ENCODE assay signal across 21 cellular contexts in the genomic region with DNA sequence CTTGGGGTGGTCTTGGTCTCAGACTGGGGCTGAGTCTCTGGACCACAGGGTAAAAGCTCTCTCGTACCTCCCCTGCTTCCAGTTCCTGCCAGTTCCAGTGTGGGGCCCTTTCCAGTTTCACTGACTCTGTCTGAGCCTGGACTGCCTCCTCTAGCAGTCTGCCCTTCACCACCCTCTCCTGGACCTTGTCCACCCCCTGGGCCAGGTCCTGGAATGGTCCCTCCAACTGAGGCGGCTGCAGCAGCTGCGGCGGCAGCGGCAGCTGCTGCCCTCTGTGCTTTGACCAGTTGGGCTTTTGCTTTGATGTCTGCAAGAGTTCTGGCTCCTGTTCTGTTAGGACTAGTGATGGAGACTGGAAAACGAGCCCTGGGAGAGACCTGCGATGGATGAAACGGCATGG.
DNase-seq lines count a peak whose midpoint lies in the region; ATAC-seq, FAIRE-seq and TF ChIP-seq lines count a peak whose summit lies in the region.
"Had no signal": no experiment of that assay in that cellular context is flagged by ENCODE, and none has a peak within 500 bp of the region (broad histone marks: within the 10 kb centered on the region; RNA-seq: fewer than 3 reads in every experiment).

No MANE protein-coding gene starts in this region.

- H3K27ac Mint-ChIP-seq in IgD-negative memory B cell, result peak overlapping the region; percentile 33 to 92 (median 91)
- no peak overlapping the region for H3K27ac Mint-ChIP-seq in natural killer cell treated with Interleukin-12 subunit alpha and Interleukin-12 subunit beta and Interleukin-15 and Interleukin-18, amount 100 ng/mL, for 72 hours
- H3K27ac Mint-ChIP-seq: activated naive CD4-positive, alpha-beta T cell treated with anti-CD3 and anti-CD28 coated beads for 36 hours had no signal

- H3K4me3 ChIP-seq in right atrium auricular region (no peak overlapping the region), HepG2 (replicated peaks in 1 of 3; ENCODE audit: insufficient read depth in 1 of 3, low read depth in 2 of 3, low read length in 3 of 3) (no peak overlapping the region), upper lobe of right lung (no peak overlapping the region), tibial nerve (no peak overlapping the region)
- H3K4me3 ChIP-seq: cardiac muscle cell, coronary artery, esophagus muscularis mucosa, prostate gland, thyroid gland had no signal

- H3K4me1 ChIP-seq in right atrium auricular region (no peaks in the 10 kb centered on the region), HepG2 (ENCODE audit: insufficient read depth, low read length) (no peaks in the 10 kb centered on the region), upper lobe of right lung (no peaks in the 10 kb centered on the region), tibial nerve (no peaks in the 10 kb centered on the region)
- H3K4me1 ChIP-seq: prostate gland, thyroid gland had no signal

- H3K27ac ChIP-seq in right atrium auricular region, result no peak overlapping the region
- no peak overlapping the region for H3K27ac ChIP-seq in HepG2 (ENCODE audit: extremely low read length, insufficient read depth, low read length)
- H3K27ac ChIP-seq in upper lobe of right lung, result no peak overlapping the region
- no peak overlapping the region for H3K27ac ChIP-seq in tibial nerve
- H3K27ac ChIP-seq: cardiac muscle cell, coronary artery, esophagus muscularis mucosa, prostate gland, thyroid gland had no signal

- TF ChIP-seq POLR2A in HepG2 (IDR thresholded peaks at IDR 0.05; ENCODE audit: insufficient read depth in 1 of 2, low read depth in 2 of 2, low read length in 2 of 2) (no peak), tibial nerve (IDR thresholded peaks at IDR 0.05) (no peak)

- H3K36me3 ChIP-seq in right atrium auricular region, result peaks cover 54% of the 10 kb centered on the region
- peaks cover 38 to 87% of the 10 kb centered on the region in 2 experiments for H3K36me3 ChIP-seq in HepG2 (replicated peaks in 1 of 2; ENCODE audit: control insufficient read depth in 1 of 2, insufficient read depth in 2 of 2, low read length in 2 of 2)
- peaks cover 65% of the 10 kb centered on the region for H3K36me3 ChIP-seq in upper lobe of right lung
- H3K36me3 ChIP-seq in tibial nerve, result peaks cover 0 to 57% (median 5%) of the 10 kb centered on the region in 3 donors

- H3K36me3 Mint-ChIP-seq in IgD-negative memory B cell, result peaks cover 1% of the 10 kb centered on the region
- H3K36me3 Mint-ChIP-seq in natural killer cell treated with Interleukin-12 subunit alpha and Interleukin-12 subunit beta and Interleukin-15 and Interleukin-18, amount 100 ng/mL, for 72 hours, result peaks cover 15% of the 10 kb centered on the region

- intact Hi-C loops in Right ventricle myocardium inferior (cut with DNase I), result no loop called here
- intact Hi-C loops in HepG2 (cut with micrococcal nuclease; ENCODE audit: unreplicated experiment), result no loop called here
- intact Hi-C loops in upper lobe of right lung (cut with DNase I), result no loop called here

- POLR2A ChIA-PET in HepG2 (lab: Yijun Ruan, JAX), result no interaction called here

- H2AFZ ChIP-seq in HepG2 (ENCODE audit: low read length), result no peak overlapping the region

- DNase-seq in Right ventricle myocardium inferior (ENCODE audit: missing footprints), result no peak
- no peak for DNase-seq in right atrium auricular region (ENCODE audit: low spot score)
- DNase-seq in HepG2 (ENCODE audit: low spot score), result no peak
- no peak for DNase-seq in upper lobe of right lung
- no peak for DNase-seq in tibial nerve (ENCODE audit: low spot score in 2 of 2)
- no peak for DNase-seq in natural killer cell treated with Interleukin-12 subunit alpha and Interleukin-12 subunit beta and Interleukin-15 and Interleukin-18, amount 100 ng/mL, for 72 hours (ENCODE audit: low spot score)
- DNase-seq: ACHN; activated naive CD4-positive, alpha-beta T cell treated with anti-CD3 and anti-CD28 coated beads for 36 hours; activated T-cell treated with anti-CD3 and anti-CD28 coated beads, Interleukin-2, amount 50 U/mL, for 72 hours; anterior cingulate cortex; foreskin melanocyte; NCI-H1436 treated with DMSO at 0.1 percent for 48 hours; NCI-H345; nucleus accumbens; stimulated activated naive CD8-positive, alpha-beta T cell treated with anti-CD3 and anti-CD28 coated beads, Interleukin-15, amount 100 ng/mL, for 72 hours; thyroid gland had no signal

- no TSS peak for BruUV-seq in HepG2 (replicated peaks; lab: Mats Ljungman, UMichigan)

- H3K9me3 ChIP-seq in right atrium auricular region, result no peaks in the 10 kb centered on the region
- no peaks in the 10 kb centered on the region for H3K9me3 ChIP-seq in HepG2 (ENCODE audit: low read length)
- no peaks in the 10 kb centered on the region for H3K9me3 ChIP-seq in upper lobe of right lung
- no peaks in the 10 kb centered on the region for H3K9me3 ChIP-seq in tibial nerve
- H3K9me3 ChIP-seq: esophagus muscularis mucosa, prostate gland, thyroid gland had no signal

- in situ Hi-C loops in HepG2 (cut with HindIII; ENCODE audit: extremely low pct_ligation_motif_present, low pct_unique_long_range_greater_than_20kb), result no loop called here

- peaks cover 9 to 21% (median 18%) of the 10 kb centered on the region in 3 donors for H3K4me1 Mint-ChIP-seq in IgD-negative memory B cell
- peaks cover 15 to 27% of the 10 kb centered on the region in 2 donors for H3K4me1 Mint-ChIP-seq in natural killer cell treated with Interleukin-12 subunit alpha and Interleukin-12 subunit beta and Interleukin-15 and Interleukin-18, amount 100 ng/mL, for 72 hours (ENCODE audit: low read depth in 2 of 2)

- H3K9me3 Mint-ChIP-seq in IgD-negative memory B cell, result no peaks in the 10 kb centered on the region
- no peaks in the 10 kb centered on the region for H3K9me3 Mint-ChIP-seq in natural killer cell treated with Interleukin-12 subunit alpha and Interleukin-12 subunit beta and Interleukin-15 and Interleukin-18, amount 100 ng/mL, for 72 hours
- H3K9me3 Mint-ChIP-seq: activated naive CD4-positive, alpha-beta T cell treated with anti-CD3 and anti-CD28 coated beads for 36 hours; activated T-cell treated with anti-CD3 and anti-CD28 coated beads, Interleukin-2, amount 50 U/mL, for 72 hours; stimulated activated naive CD8-positive, alpha-beta T cell treated with anti-CD3 and anti-CD28 coated beads, Interleukin-15, amount 100 ng/mL, for 72 hours had no signal

- TF ChIP-seq CTCF in right atrium auricular region (IDR thresholded peaks at IDR 0.05) (no peak), HepG2 (CRISPR knock-in tag; IDR thresholded peaks at IDR 0.05) (no peak), upper lobe of right lung (IDR thresholded peaks at IDR 0.05) (no peak), tibial nerve (IDR thresholded peaks at IDR 0.05) (no peak)

- FAIRE-seq in HepG2 (lab: Jason Lieb, UNC), result no peak

- WGBS in HepG2 (ENCODE audit: low lambda C conversion rate), result 99% methylated on average over 8 of the region's 8 CpGs
- 86 to 90% methylated on average over 7 to 8 of the region's 8 CpGs for WGBS in tibial nerve, 2 donors

- no peaks in the 10 kb centered on the region for H3K27me3 Mint-ChIP-seq in IgD-negative memory B cell
- no peaks in the 10 kb centered on the region for H3K27me3 Mint-ChIP-seq in natural killer cell treated with Interleukin-12 subunit alpha and Interleukin-12 subunit beta and Interleukin-15 and Interleukin-18, amount 100 ng/mL, for 72 hours
- H3K27me3 Mint-ChIP-seq: stimulated activated naive CD8-positive, alpha-beta T cell treated with anti-CD3 and anti-CD28 coated beads, Interleukin-15, amount 100 ng/mL, for 72 hours had no signal

- no peaks in the 10 kb centered on the region for H3K79me2 ChIP-seq in HepG2 (ENCODE audit: insufficient read depth, low read length)

- no peak overlapping the region for H3K9ac ChIP-seq in HepG2 (ENCODE audit: insufficient read depth, low read depth, low read length)

- peak overlapping the region in 2 of 4 donors; percentile 24 to 74 for H3K4me3 Mint-ChIP-seq in IgD-negative memory B cell
- H3K4me3 Mint-ChIP-seq in natural killer cell treated with Interleukin-12 subunit alpha and Interleukin-12 subunit beta and Interleukin-15 and Interleukin-18, amount 100 ng/mL, for 72 hours, result no peak overlapping the region
- H3K4me3 Mint-ChIP-seq: activated naive CD4-positive, alpha-beta T cell treated with anti-CD3 and anti-CD28 coated beads for 36 hours; stimulated activated naive CD8-positive, alpha-beta T cell treated with anti-CD3 and anti-CD28 coated beads, Interleukin-15, amount 100 ng/mL, for 72 hours had no signal

- CTCF ChIA-PET in HepG2 (lab: Yijun Ruan, JAX; ENCODE audit: low intra/inter-chr PET ratio, low total read pairs), result no interaction called here

- peak; percentile 44 for ATAC-seq in Right ventricle myocardium inferior
- ATAC-seq in HepG2, result peak; percentile 20; the same call in 2 of the 3 replicates
- peak; percentile 20 for ATAC-seq in upper lobe of right lung
- no peak for ATAC-seq in natural killer cell treated with Interleukin-12 subunit alpha and Interleukin-12 subunit beta and Interleukin-15 and Interleukin-18, amount 100 ng/mL, for 72 hours
- ATAC-seq: activated T-cell treated with anti-CD3 and anti-CD28 coated beads, Interleukin-2, amount 50 U/mL, for 72 hours; stimulated activated naive CD8-positive, alpha-beta T cell treated with anti-CD3 and anti-CD28 coated beads, Interleukin-15, amount 100 ng/mL, for 72 hours had no signal

- no peak for TF ChIP-seq RAD21 in HepG2 (CRISPR knock-in tag; IDR thresholded peaks at IDR 0.05)

- no peaks in the 10 kb centered on the region for H4K20me1 ChIP-seq in HepG2 (ENCODE audit: insufficient read depth, low read length)

- H3K4me2 ChIP-seq in HepG2 (ENCODE audit: low read depth, low read length), result no peak overlapping the region

- no peak for TF ChIP-seq EP300 in HepG2 (IDR thresholded peaks at IDR 0.05; ENCODE audit: low read depth in 2 of 2, low read length in 2 of 2)
- TF ChIP-seq EP300 in HepG2 (CRISPR knock-in tag; IDR thresholded peaks at IDR 0.05; ENCODE audit: borderline replicate concordance), result no peak
- TF ChIP-seq EP300 in tibial nerve (IDR thresholded peaks at IDR 0.05), result no peak

- H3K27me3 ChIP-seq in right atrium auricular region, result no peaks in the 10 kb centered on the region
- no peaks in the 10 kb centered on the region for H3K27me3 ChIP-seq in HepG2 (ENCODE audit: control insufficient read depth in 1 of 2, insufficient read depth in 2 of 2, low read length in 2 of 2)
- no peaks in the 10 kb centered on the region for H3K27me3 ChIP-seq in upper lobe of right lung
- no peaks in the 10 kb centered on the region for H3K27me3 ChIP-seq in tibial nerve
- H3K27me3 ChIP-seq: cardiac muscle cell, esophagus muscularis mucosa, thyroid gland had no signal

TF ChIP-seq in HepG2, 621 proteins besides CTCF, POLR2A, EP300 and RAD21:
- peak; percentile 37 for TF ChIP-seq RBM22 (optimal IDR thresholded peaks at IDR 0.05; ENCODE audit: low read length)
- TF ChIP-seq MAX (IDR thresholded peaks at IDR 0.05), result no peak
- TF ChIP-seq MTF1 (CRISPR knock-in tag; IDR thresholded peaks at IDR 0.05), result no peak

Comparison
In these comparisons a context has a peak if more than half of its experiments do, and no peak if none do; other contexts are left out.
1. ATAC-seq: peak in Right ventricle myocardium inferior (single experiment), HepG2 (single experiment) and upper lobe of right lung (single experiment); none in natural killer cell treated with Interleukin-12 subunit alpha and Interleukin-12 subunit beta and Interleukin-15 and Interleukin-18, amount 100 ng/mL, for 72 hours (0 of 2).
2. H3K27ac Mint-ChIP-seq: peak in IgD-negative memory B cell (3 of 3); none in natural killer cell treated with Interleukin-12 subunit alpha and Interleukin-12 subunit beta and Interleukin-15 and Interleukin-18, amount 100 ng/mL, for 72 hours (0 of 2).